Comparison of ENCODE assay signal across 13 cellular contexts in genomic region chr12:89884917-89885316, GRCh38.
"Had no signal": no experiment of that assay in that cellular context is flagged by ENCODE, and none has a peak within 500 bp of the region (broad histone marks: within the 10 kb centered on the region; RNA-seq: fewer than 3 reads in every experiment).

No MANE protein-coding gene starts in this region.

- H3K4me1 ChIP-seq: right atrium auricular region had no signal

- DNase-seq: activated CD4-positive, alpha-beta T cell treated with anti-CD3 and anti-CD28 coated beads for 48 hours; activated CD8-positive, alpha-beta memory T cell treated with anti-CD3 and anti-CD28 coated beads for 24 hours; activated naive CD4-positive, alpha-beta T cell treated with Interleukin-2 at 50 U/mL for 16 hours; effector memory CD8-positive, alpha-beta T cell; hypothalamus; kidney glomerular epithelial cell; mesendoderm; nucleus accumbens; stimulated activated naive CD4-positive, alpha-beta T cell; substantia nigra; transverse colon had no signal

- ATAC-seq: effector memory CD8-positive, alpha-beta T cell had no signal

- H3K36me3 ChIP-seq: right atrium auricular region, transverse colon had no signal

- H3K27me3 ChIP-seq: right atrium auricular region, transverse colon had no signal

- H3K9me3 Mint-ChIP-seq: effector memory CD8-positive, alpha-beta T cell had no signal

- H3K4me3 ChIP-seq: coronary artery, right atrium auricular region, transverse colon had no signal

- H3K27ac ChIP-seq: coronary artery, right atrium auricular region, transverse colon had no signal

- H3K4me3 Mint-ChIP-seq: effector memory CD8-positive, alpha-beta T cell had no signal

- H3K9me3 ChIP-seq: right atrium auricular region, transverse colon had no signal

- H3K27me3 Mint-ChIP-seq: effector memory CD8-positive, alpha-beta T cell had no signal
